Comparison of ENCODE assay signal across 11 cellular contexts in the genomic region with DNA sequence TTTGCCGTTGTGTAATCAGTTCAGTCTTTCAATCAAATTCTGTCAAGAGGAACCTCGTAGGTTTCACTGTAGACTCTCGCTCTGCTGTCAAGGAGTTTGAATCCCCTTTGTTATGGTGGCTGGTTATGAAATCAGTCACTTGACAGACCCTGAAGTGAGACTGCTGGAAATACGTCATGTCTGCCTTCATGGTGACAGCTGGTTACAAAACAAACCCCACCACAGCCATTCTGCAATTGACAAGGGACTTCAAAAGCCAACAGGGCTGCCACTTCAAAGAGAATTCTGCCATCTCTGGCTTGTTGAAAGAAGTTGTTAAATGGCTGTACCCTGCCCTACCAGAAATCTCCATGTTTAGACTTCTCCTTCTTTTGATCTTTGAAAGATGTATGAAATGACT.
A peak's percentile ranks its signal among the peaks of the same experiment; 100 is the strongest.
DNase-seq lines count a peak whose midpoint lies in the region; ATAC-seq, FAIRE-seq and TF ChIP-seq lines count a peak whose summit lies in the region.
"Had no signal": no experiment of that assay in that cellular context is flagged by ENCODE, and none has a peak within 500 bp of the region (broad histone marks: within the 10 kb centered on the region; RNA-seq: fewer than 3 reads in every experiment).

No MANE protein-coding gene starts in this region.

- H3K79me2 ChIP-seq in HepG2 (ENCODE audit: insufficient read depth, low read length): no peaks in the 10 kb centered on the region
- H3K79me2 ChIP-seq in OCI-LY3 (ENCODE audit: low read length): no peaks in the 10 kb centered on the region

- H3K27me3 ChIP-seq in HepG2 (ENCODE audit: control insufficient read depth in 1 of 2, insufficient read depth in 2 of 2, low read length in 2 of 2) (no peaks in the 10 kb centered on the region), right lobe of liver (no peaks in the 10 kb centered on the region), OCI-LY3 (ENCODE audit: low read depth, low read length) (no peaks in the 10 kb centered on the region)
- H3K27me3 ChIP-seq: gastroesophageal sphincter, tibial artery had no signal

- TF ChIP-seq POLR2A in HepG2 (IDR thresholded peaks at IDR 0.05; ENCODE audit: insufficient read depth in 1 of 2, low read depth in 2 of 2, low read length in 2 of 2): no peak
- TF ChIP-seq POLR2A in right lobe of liver (IDR thresholded peaks at IDR 0.05): no peak

- H3K4me2 ChIP-seq in HepG2 (ENCODE audit: low read depth, low read length): no peak overlapping the region
- H3K4me2 ChIP-seq in OCI-LY3 (ENCODE audit: low read length): peak overlapping the region; percentile 47

- no peak for FAIRE-seq in HepG2 (lab: Jason Lieb, UNC)

- in situ Hi-C loops in HepG2 (cut with HindIII; ENCODE audit: extremely low pct_ligation_motif_present, low pct_unique_long_range_greater_than_20kb): no loop called here

- CTCF ChIA-PET in HepG2 (lab: Yijun Ruan, JAX; ENCODE audit: low intra/inter-chr PET ratio, low total read pairs): no interaction called here

- ATAC-seq in HepG2 (no peak), right lobe of liver (no peak), HG02970 (IDR thresholded peaks at IDR 0.05; ENCODE audit: low FRiP score, unreplicated experiment) (no peak)
- ATAC-seq in stimulated activated naive CD8-positive, alpha-beta T cell treated with anti-CD3 and anti-CD28 coated beads, Interleukin-15, Interleukin-2, amounts not matched to agents 100 U/mL and 50 U/mL, for 24 hours: peak; percentile 49
- ATAC-seq: gastroesophageal sphincter had no signal

- H3K9ac ChIP-seq in HepG2 (ENCODE audit: insufficient read depth, low read depth, low read length) (no peak overlapping the region), OCI-LY3 (ENCODE audit: low read length) (no peak overlapping the region)

- intact Hi-C loops in HepG2 (cut with micrococcal nuclease; ENCODE audit: unreplicated experiment): no loop called here
- intact Hi-C loops in right lobe of liver (cut with DNase I): no loop called here

- H3K27ac ChIP-seq in HepG2 (ENCODE audit: extremely low read length, insufficient read depth, low read length): no peak overlapping the region
- no peak overlapping the region for H3K27ac ChIP-seq in right lobe of liver
- H3K27ac ChIP-seq in OCI-LY3 (ENCODE audit: low read length): no peak overlapping the region
- H3K27ac ChIP-seq: gastroesophageal sphincter, left ventricle myocardium inferior, tibial artery had no signal

- BruUV-seq in HepG2 (replicated peaks; lab: Mats Ljungman, UMichigan): no TSS peak

- H3K36me3 ChIP-seq in HepG2 (replicated peaks in 1 of 2; ENCODE audit: control insufficient read depth in 1 of 2, insufficient read depth in 2 of 2, low read length in 2 of 2): no peaks in the 10 kb centered on the region
- no peaks in the 10 kb centered on the region for H3K36me3 ChIP-seq in right lobe of liver
- no peaks in the 10 kb centered on the region for H3K36me3 ChIP-seq in OCI-LY3 (replicated peaks; ENCODE audit: low read depth, low read length)
- H3K36me3 ChIP-seq: gastroesophageal sphincter, tibial artery had no signal

- POLR2A ChIA-PET in HepG2 (lab: Yijun Ruan, JAX): no interaction called here

- H3K4me1 ChIP-seq in HepG2 (ENCODE audit: insufficient read depth, low read length) (peaks cover 9% of the 10 kb centered on the region; the same call in 1 of the 2 replicates), right lobe of liver (no peaks in the 10 kb centered on the region), OCI-LY3 (ENCODE audit: low read length) (peaks cover 21% of the 10 kb centered on the region)
- H3K4me1 ChIP-seq: tibial artery had no signal

- no peak overlapping the region for H3K4me3 ChIP-seq in HepG2 (replicated peaks in 1 of 3; ENCODE audit: insufficient read depth in 1 of 3, low read depth in 2 of 3, low read length in 3 of 3)
- no peak overlapping the region for H3K4me3 ChIP-seq in right lobe of liver
- peak overlapping the region; percentile 19 for H3K4me3 ChIP-seq in OCI-LY3 (ENCODE audit: low read length)
- H3K4me3 ChIP-seq: gastroesophageal sphincter, left ventricle myocardium inferior, tibial artery had no signal

- TF ChIP-seq RAD21 in HepG2 (CRISPR knock-in tag; IDR thresholded peaks at IDR 0.05): no peak

- no peaks in the 10 kb centered on the region for H4K20me1 ChIP-seq in HepG2 (ENCODE audit: insufficient read depth, low read length)
- H4K20me1 ChIP-seq in OCI-LY3 (ENCODE audit: insufficient read depth, low read length): no peaks in the 10 kb centered on the region

- H3K9me3 ChIP-seq in HepG2 (ENCODE audit: low read length): no peaks in the 10 kb centered on the region
- H3K9me3 ChIP-seq in right lobe of liver: no peaks in the 10 kb centered on the region
- no peaks in the 10 kb centered on the region for H3K9me3 ChIP-seq in OCI-LY3 (ENCODE audit: insufficient read depth, low read length)
- H3K9me3 ChIP-seq: gastroesophageal sphincter, left ventricle myocardium inferior, tibial artery had no signal

- WGBS in HepG2 (ENCODE audit: low lambda C conversion rate): 77% methylated on average over 4 of the region's 4 CpGs
- 72% methylated on average over 3 of the region's 4 CpGs for WGBS in right lobe of liver (ENCODE audit: insufficient coverage, low coverage, low lambda C conversion rate, missing lambda C conversion rate)

- TF ChIP-seq CTCF in HepG2 (CRISPR knock-in tag; IDR thresholded peaks at IDR 0.05) (no peak), right lobe of liver (IDR thresholded peaks at IDR 0.05) (no peak), OCI-LY3 (IDR thresholded peaks at IDR 0.05; ENCODE audit: low read depth, low read length) (0 out of 2 replicates have a peak, but pooled peaks have one; percentile 6)

- TF ChIP-seq EP300 in HepG2 (IDR thresholded peaks at IDR 0.05; ENCODE audit: low read depth in 2 of 2, low read length in 2 of 2) (no peak), HepG2 (CRISPR knock-in tag; IDR thresholded peaks at IDR 0.05; ENCODE audit: borderline replicate concordance) (no peak)

- H2AFZ ChIP-seq in HepG2 (ENCODE audit: low read length): no peak overlapping the region
- no peak overlapping the region for H2AFZ ChIP-seq in OCI-LY3 (ENCODE audit: low read depth, low read length)

- DNase-seq in HepG2 (ENCODE audit: low spot score): peak; percentile 64
- DNase-seq in right lobe of liver: no peak
- peak; percentile 49 for DNase-seq in central memory CD4-positive, alpha-beta T cell
- peak; percentile 12 for DNase-seq in stimulated activated naive CD8-positive, alpha-beta T cell treated with anti-CD3 and anti-CD28 coated beads, Interleukin-15, Interleukin-2, amounts not matched to agents 100 U/mL and 50 U/mL, for 24 hours
- DNase-seq in ureter (ENCODE audit: low spot score): no peak
- DNase-seq in COR-L47 (lab: John Stamatoyannopoulos, UW): no peak
- DNase-seq: left ventricle myocardium inferior, tibial artery had no signal

TF ChIP-seq in HepG2, 621 proteins besides CTCF, POLR2A, EP300 and RAD21:
- no peak for TF ChIP-seq ASH2L (IDR thresholded peaks at IDR 0.05; ENCODE audit: insufficient read length, low read depth, low read length)
- TF ChIP-seq TCF7 (IDR thresholded peaks at IDR 0.05; ENCODE audit: low read depth): peak; percentile 77

Comparison
In these comparisons a context has a peak if more than half of its experiments do, and no peak if none do; other contexts are left out.
1. DNase-seq: peak in HepG2 (single experiment), central memory CD4-positive, alpha-beta T cell (single experiment) and stimulated activated naive CD8-positive, alpha-beta T cell treated with anti-CD3 and anti-CD28 coated beads, Interleukin-15, Interleukin-2, amounts not matched to agents 100 U/mL and 50 U/mL, for 24 hours (single experiment); none in right lobe of liver (0 of 3), ureter (single experiment) and COR-L47 (single experiment).